34 cellular contexts compared by ENCODE assay signal in the genomic region with DNA sequence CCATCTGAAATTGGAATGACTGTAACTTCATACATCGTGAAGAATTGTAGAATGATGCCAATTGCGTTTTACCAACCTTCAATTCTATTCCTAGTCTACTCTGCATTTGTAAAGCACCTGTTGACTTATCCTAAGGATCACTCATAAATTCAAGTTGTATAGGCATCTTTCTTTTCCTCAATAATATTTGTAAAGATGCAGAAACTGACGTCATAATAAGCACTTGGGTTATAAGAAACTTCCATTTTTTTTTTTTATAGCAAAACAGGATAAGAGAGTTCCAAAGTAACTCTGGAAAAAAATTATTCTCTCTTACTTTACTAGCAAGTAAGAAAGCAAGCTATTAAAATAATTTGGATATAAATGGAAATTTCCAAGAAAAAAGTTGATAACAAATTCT.
"Had no signal": no experiment of that assay in that cellular context is flagged by ENCODE, and none has a peak within 500 bp of the region (broad histone marks: within the 10 kb centered on the region; RNA-seq: fewer than 3 reads in every experiment).

No MANE protein-coding gene starts in this region.

- H3K27me3 ChIP-seq: adrenal gland, ascending aorta, body of pancreas, brain microvascular endothelial cell, breast epithelium, cardiac muscle cell had no signal

- ATAC-seq: activated naive CD4-positive, alpha-beta T cell treated with anti-CD3 and anti-CD28 coated beads, Interleukin-2, amount 50 U/mL, for 72 hours; activated naive CD8-positive, alpha-beta T cell treated with anti-CD3 and anti-CD28 coated beads, Interleukin-2, amount 50 U/mL, for 24 hours; activated T-cell treated with anti-CD3 and anti-CD28 coated beads, Interleukin-2, amount 50 U/mL, for 4 hours; activated T-cell treated with anti-CD3 and anti-CD28 coated beads, Interleukin-2, amount 50 U/mL, for 72 hours; activated T-helper 17 cell treated with anti-CD3 and anti-CD28 coated beads, Interleukin-2, amount 50 U/mL, for 72 hours; body of pancreas had no signal

- H3K4me1 ChIP-seq: adrenal gland, ascending aorta, body of pancreas, breast epithelium had no signal

- H3K27ac ChIP-seq: adrenal gland, ascending aorta, body of pancreas, brain microvascular endothelial cell, breast epithelium, cardiac muscle cell had no signal

- H3K36me3 ChIP-seq: adrenal gland, ascending aorta, brain microvascular endothelial cell, breast epithelium, cardiac muscle cell had no signal

- FAIRE-seq: astrocyte, bronchial epithelial cell had no signal

- H3K4me3 ChIP-seq: adrenal gland, ascending aorta, body of pancreas, breast epithelium, cardiac muscle cell had no signal

- DNase-seq: activated effector memory CD4-positive, alpha-beta T cell treated with anti-CD3 and anti-CD28 coated beads, Interleukin-2, amount 50 U/mL, for 16 hours; activated effector memory CD4-positive, alpha-beta T cell treated with Interleukin-2 at 50 U/mL for 16 hours; activated gamma-delta T cell; activated gamma-delta T cell treated with Interleukin-2 at 50 U/mL for 16 hours; activated naive CD4-positive, alpha-beta T cell; activated naive CD4-positive, alpha-beta T cell treated with anti-CD3 and anti-CD28 coated beads for 36 hours; activated naive CD4-positive, alpha-beta T cell treated with anti-CD3 and anti-CD28 coated beads, Interleukin-2, amount 10 ng/mL, durations not matched to agents 7 days and 5 days; activated naive CD4-positive, alpha-beta T cell treated with anti-CD3 and anti-CD28 coated beads, Interleukin-2, amount 50 U/mL, for 16 hours; activated naive CD4-positive, alpha-beta T cell treated with Interleukin-2 at 50 U/mL for 16 hours; activated naive CD8-positive, alpha-beta T cell treated with anti-CD3 and anti-CD28 coated beads for 36 hours; activated naive CD8-positive, alpha-beta T cell treated with anti-CD3 and anti-CD28 coated beads, Interleukin-2, amount 10 ng/mL, durations not matched to agents 7 days and 5 days; activated naive CD8-positive, alpha-beta T cell treated with anti-CD3 and anti-CD28 coated beads, Interleukin-2, amount 50 U/mL, for 24 hours; activated T-cell treated with anti-CD3 and anti-CD28 coated beads, Interleukin-2, amount 50 U/mL, for 1 hour; activated T-cell treated with anti-CD3 and anti-CD28 coated beads, Interleukin-2, amount 50 U/mL, for 24 hours; activated T-cell treated with anti-CD3 and anti-CD28 coated beads, Interleukin-2, amount 50 U/mL, for 4 hours; activated T-cell treated with anti-CD3 and anti-CD28 coated beads, Interleukin-2, amount 50 U/mL, for 48 hours; activated T-cell treated with anti-CD3 and anti-CD28 coated beads, Interleukin-2, amount 50 U/mL, for 72 hours; adrenal gland; amniotic stem cell; amygdala; anterior cingulate cortex; aorta; body of pancreas; brain microvascular endothelial cell; caudate nucleus; central memory CD4-positive, alpha-beta T cell; cerebellar nuclear complex had no signal

- H3K9me3 ChIP-seq: adrenal gland, ascending aorta, body of pancreas had no signal
